ENCODE assay signal across 8 cellular contexts in genomic region chr6:4134841-4135664, GRCh38. TPM values are rescaled to one million over a fixed set of nuclear protein-coding genes. Genes with fewer than 3 reads are reported as not detected.
A peak's percentile ranks its signal among the peaks of the same experiment; 100 is the strongest.
DNase-seq lines count a peak whose midpoint lies in the region; ATAC-seq, FAIRE-seq and TF ChIP-seq lines count a peak whose summit lies in the region.

TSS of gene ECI2 (minus strand) at chr6:4135575. CDS start at chr6:4135560, 15 bp downstream.

- intact Hi-C loops in HepG2 (cut with micrococcal nuclease; ENCODE audit: unreplicated experiment): loop anchor here (1.0 to 2.0 kb wide), 2 partner anchors 9 to 114 kb away; a partner anchor contains a TSS

- DNase-seq in NCI-H2081 (lab: John Stamatoyannopoulos, UW) (peak; percentile 51 to 77), NCI-H2081 treated with DMSO at 0.1 percent for 48 hours (lab: John Stamatoyannopoulos, UW) (no peak), NCI-H146 (lab: John Stamatoyannopoulos, UW) (peak; percentile 95), dermis microvascular lymphatic vessel endothelial cell (ENCODE audit: low read depth in 2 of 2) (peak in 1 of 2 donors; percentile 18), HepG2 (ENCODE audit: low spot score) (peak; percentile 71)
- DNase-seq in activated CD4-positive, CD25-positive, alpha-beta regulatory T cell (lab: John Stamatoyannopoulos, UW): peak in 3 of 4 experiments; percentile 22 to 46 (median 32)
- DNase-seq in stimulated activated CD4-positive, alpha-beta T cell treated with anti-CD3 and anti-CD28 coated beads, Interleukin-4, amount 100 ng/mL, for 24 hours: peak; percentile 48

- TF ChIP-seq POLR2A in HepG2 (IDR thresholded peaks at IDR 0.05; ENCODE audit: insufficient read depth in 1 of 2, low read depth in 2 of 2, low read length in 2 of 2): peak; percentile 80 to 92

- H3K4me3 ChIP-seq in HepG2 (replicated peaks in 1 of 3; ENCODE audit: insufficient read depth in 1 of 3, low read depth in 2 of 3, low read length in 3 of 3): peak within 1 kb of the TSS; percentile 76 to 89 (median 81)

- in situ Hi-C loops in HepG2 (cut with HindIII; ENCODE audit: extremely low pct_ligation_motif_present, low pct_unique_long_range_greater_than_20kb): no loop called here

- peaks cover 8 to 24% of the 10 kb centered on the region in 2 experiments for H3K36me3 ChIP-seq in HepG2 (replicated peaks in 1 of 2; ENCODE audit: control insufficient read depth in 1 of 2, insufficient read depth in 2 of 2, low read length in 2 of 2)

- TF ChIP-seq EP300 in HepG2 (IDR thresholded peaks at IDR 0.05; ENCODE audit: low read depth in 2 of 2, low read length in 2 of 2) (no peak), HepG2 (CRISPR knock-in tag; IDR thresholded peaks at IDR 0.05; ENCODE audit: borderline replicate concordance) (peak; percentile 34; the same call in 1 of the 2 replicates)

- H3K4me2 ChIP-seq in HepG2 (ENCODE audit: low read depth, low read length): peak within 1 kb of the TSS; percentile 95

- TF ChIP-seq CTCF in HepG2 (CRISPR knock-in tag; IDR thresholded peaks at IDR 0.05): peak; percentile 41

- H3K9ac ChIP-seq in HepG2 (ENCODE audit: insufficient read depth, low read depth, low read length): peak within 1 kb of the TSS; percentile 83

- peak; percentile 49 for ATAC-seq in HG02798 (IDR thresholded peaks at IDR 0.05; ENCODE audit: poor library complexity, unreplicated experiment)
- peak; percentile 84 for ATAC-seq in HepG2

- peaks cover 39% of the 10 kb centered on the region for H3K79me2 ChIP-seq in HepG2 (ENCODE audit: insufficient read depth, low read length)

- peak within 1 kb of the TSS; percentile 55 for H2AFZ ChIP-seq in HepG2 (ENCODE audit: low read length)

- H3K27me3 ChIP-seq in HepG2 (ENCODE audit: control insufficient read depth in 1 of 2, insufficient read depth in 2 of 2, low read length in 2 of 2): no peaks in the 10 kb centered on the region; a peak in 1 of 5 replicates

- peaks cover 52% of the 10 kb centered on the region for H3K4me1 ChIP-seq in HepG2 (ENCODE audit: insufficient read depth, low read length)

- BruUV-seq in HepG2 (replicated peaks; lab: Mats Ljungman, UMichigan): TSS peak; percentile 58

- no peaks in the 10 kb centered on the region for H4K20me1 ChIP-seq in HepG2 (ENCODE audit: insufficient read depth, low read length)

- H3K27ac ChIP-seq in HepG2 (ENCODE audit: extremely low read length, insufficient read depth, low read length): peak within 1 kb of the TSS; percentile 80

- 0 out of 2 replicates have a peak, but pooled peaks have one; percentile 33 for TF ChIP-seq RAD21 in HepG2 (CRISPR knock-in tag; IDR thresholded peaks at IDR 0.05)

- WGBS in HepG2 (ENCODE audit: low lambda C conversion rate): under 1% methylated on average over 38 of the region's 66 CpGs

- CTCF ChIA-PET in HepG2 (lab: Yijun Ruan, JAX; ENCODE audit: low intra/inter-chr PET ratio, low total read pairs): no interaction called here

- no peaks in the 10 kb centered on the region for H3K9me3 ChIP-seq in HepG2 (ENCODE audit: low read length)

- POLR2A ChIA-PET in HepG2 (lab: Yijun Ruan, JAX): interaction anchor here (0.6 to 2.5 kb wide), 12 partner anchors 8 to 1071 kb away, joined by 3 to 37 read pairs (median 4); partner anchors contain the start of gene PSMG4

- no peak for FAIRE-seq in HepG2 (lab: Jason Lieb, UNC)

TF ChIP-seq in HepG2, 621 proteins besides CTCF, POLR2A, EP300 and RAD21 (continues in another document):
- no peak for TF ChIP-seq KLF15 (CRISPR knock-in tag; IDR thresholded peaks at IDR 0.05; ENCODE audit: borderline replicate concordance)
- TF ChIP-seq TRIM24 (CRISPR knock-in tag; IDR thresholded peaks at IDR 0.05): 0 out of 2 replicates have a peak, but pooled peaks have one; percentile 47
- peak; percentile 25; the same call in 1 of the 2 replicates for TF ChIP-seq ZC3H13 (CRISPR knock-in tag; IDR thresholded peaks at IDR 0.05)
- TF ChIP-seq MEIS2 (CRISPR knock-in tag; IDR thresholded peaks at IDR 0.05): peak; percentile 87
- TF ChIP-seq ZNF513 (CRISPR knock-in tag; conservative IDR thresholded peaks at IDR 0.05): no peak
- TF ChIP-seq ZNF510 (CRISPR knock-in tag; IDR thresholded peaks at IDR 0.05; ENCODE audit: low read depth): no peak
- TF ChIP-seq HOXA3 (CRISPR knock-in tag; IDR thresholded peaks at IDR 0.05): peak; percentile 71
- no peak for TF ChIP-seq NFE2L1 (CRISPR knock-in tag; IDR thresholded peaks at IDR 0.05; ENCODE audit: borderline replicate concordance)
- TF ChIP-seq MEF2D (CRISPR knock-in tag; IDR thresholded peaks at IDR 0.05): peak; percentile 71
- peak; percentile 73; the same call in 1 of the 2 replicates for TF ChIP-seq ZNF788 (CRISPR knock-in tag; IDR thresholded peaks at IDR 0.05; ENCODE audit: borderline replicate concordance)
- TF ChIP-seq ZFAT (CRISPR knock-in tag; conservative IDR thresholded peaks at IDR 0.05): peak; percentile 87; the same call in 1 of the 2 replicates
- peak; percentile 72; the same call in 1 of the 2 replicates for TF ChIP-seq KDM2A (CRISPR knock-in tag; IDR thresholded peaks at IDR 0.05; ENCODE audit: borderline replicate concordance, low read depth)
- no peak for TF ChIP-seq MIXL1 (CRISPR knock-in tag; IDR thresholded peaks at IDR 0.05)
- TF ChIP-seq ZNF580 (CRISPR knock-in tag; IDR thresholded peaks at IDR 0.05; ENCODE audit: borderline replicate concordance, low read depth): peak; percentile 47; the same call in 1 of the 2 replicates
- TF ChIP-seq MXI1 (IDR thresholded peaks at IDR 0.05; ENCODE audit: borderline replicate concordance, low read depth, low read length): peak; percentile 43; the same call in 1 of the 3 replicates
- TF ChIP-seq ZNF784 (CRISPR knock-in tag; IDR thresholded peaks at IDR 0.05; ENCODE audit: borderline replicate concordance): peak; percentile 51; the same call in 1 of the 2 replicates
- TF ChIP-seq ZNF432 (CRISPR knock-in tag; IDR thresholded peaks at IDR 0.05; ENCODE audit: borderline replicate concordance): no peak
- TF ChIP-seq PHF8 (CRISPR knock-in tag; IDR thresholded peaks at IDR 0.05): peak; percentile 88

RNA-seq across cellular contexts. Expression of gene ECI2, which starts in this region (rescaled TPM):
- total RNA-seq in dermis microvascular lymphatic vessel endothelial cell (66.6 and 67.4 TPM in 2 replicates), HepG2 (2016; rRNA removed; fragmentation: Illumina TruSeq; extraction: Trizol) (228 and 337 TPM in 2 replicates)
- total RNA-seq in HepG2 (2016; cell fraction: cytosol; rRNA removed; fragmentation: Illumina TruSeq; extraction: Trizol; ENCODE audit: low read depth): 142 and 170 TPM in 2 replicates
- 226 and 334 TPM in 2 replicates for total RNA-seq in HepG2 (2016; cell fraction: insoluble cytoplasmic fraction; rRNA removed; fragmentation: Illumina TruSeq; extraction: Trizol)
- 239 and 268 TPM in 2 replicates for total RNA-seq in HepG2 (2016; cell fraction: membrane; rRNA removed; fragmentation: Illumina TruSeq; extraction: Trizol)
- total RNA-seq in HepG2 (2016; cell fraction: nucleus; rRNA removed; fragmentation: Illumina TruSeq; extraction: Trizol): 94.6 and 110 TPM in 2 replicates
- 78.5 and 80.2 TPM in 2 replicates for polyA plus RNA-seq in HepG2 (2011; rRNA removed)
- 78.1 and 113 TPM in 2 replicates for polyA plus RNA-seq in HepG2 (2011; cell fraction: cytosol; rRNA removed)
- 59.3 and 69.8 TPM in 2 replicates for polyA plus RNA-seq in HepG2 (2011; cell fraction: nucleus; rRNA removed)
- 166 and 277 TPM in 2 replicates for polyA plus RNA-seq in HepG2 (2012)
- 173 and 229 TPM in 2 replicates for polyA plus RNA-seq in HepG2 (2016; cell fraction: cytosol; fragmentation: Illumina TruSeq; extraction: Trizol; ENCODE audit: low read depth)
- polyA plus RNA-seq in HepG2 (2016; cell fraction: insoluble cytoplasmic fraction; fragmentation: Illumina TruSeq; extraction: Trizol; ENCODE audit: low read depth): 354 and 362 TPM in 2 replicates
- polyA plus RNA-seq in HepG2 (2016; cell fraction: membrane; fragmentation: Illumina TruSeq; extraction: Trizol; ENCODE audit: low read depth): 225 and 255 TPM in 2 replicates
- 139 and 150 TPM in 2 replicates for polyA plus RNA-seq in HepG2 (2016; cell fraction: nucleus; fragmentation: Illumina TruSeq; extraction: Trizol; ENCODE audit: insufficient read depth, low read depth)
- polyA minus RNA-seq in HepG2 (2011; rRNA and poly(A)+ RNA removed; ENCODE audit: low replicate concordance): 40.9 and 50.3 TPM in 2 replicates
- 68.2 and 70.5 TPM in 2 replicates for polyA minus RNA-seq in HepG2 (2011; cell fraction: cytosol; rRNA and poly(A)+ RNA removed)
- polyA minus RNA-seq in HepG2 (2011; cell fraction: nucleus; rRNA and poly(A)+ RNA removed): 62.2 and 98.1 TPM in 2 replicates
